In the genomic region with DNA sequence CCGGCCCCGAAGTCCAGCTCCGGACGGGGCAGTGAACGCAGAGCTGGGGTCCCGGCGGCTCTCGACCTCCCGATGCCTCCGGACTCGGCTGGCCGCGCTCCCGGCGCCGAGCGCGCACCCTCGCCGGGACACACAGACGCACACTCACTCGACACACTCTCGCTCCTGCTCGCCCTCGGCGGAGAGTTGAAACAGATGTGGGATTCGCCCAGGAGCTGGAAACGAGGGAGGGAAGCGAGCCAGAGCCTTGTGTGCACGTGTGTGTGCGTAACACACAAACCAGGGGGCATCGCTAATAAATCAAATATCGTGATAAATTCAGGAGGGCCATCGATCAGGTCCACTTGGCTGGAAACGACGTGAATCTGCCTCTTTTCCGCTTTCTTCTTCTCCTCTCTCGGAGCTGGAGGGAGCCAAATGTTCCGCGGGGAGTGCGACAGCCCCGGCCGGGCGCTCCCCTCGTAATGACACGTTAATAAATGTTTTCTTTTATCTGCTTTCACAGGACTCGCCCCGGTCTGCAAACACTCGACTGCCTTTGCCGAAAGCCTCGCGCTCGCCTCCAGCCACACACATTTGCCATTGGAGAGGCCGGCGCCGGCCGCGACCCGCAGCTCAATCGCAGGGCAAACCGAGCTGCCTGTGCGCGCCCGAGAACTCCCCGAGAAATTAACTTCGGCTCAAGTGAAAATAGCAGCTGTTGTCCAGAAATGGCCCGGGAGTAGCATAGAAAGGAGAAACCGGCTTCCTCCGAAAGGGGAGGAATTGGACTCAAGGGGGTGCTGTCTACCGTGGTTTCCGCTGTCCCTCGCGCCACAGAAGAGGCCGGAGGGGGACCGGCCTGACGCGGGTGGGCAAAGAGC, we compare ENCODE assay signal across 8 cellular contexts. TPM values are rescaled to one million over a fixed set of nuclear protein-coding genes. Genes with fewer than 3 reads are reported as not detected.
DNase-seq lines count a peak whose midpoint lies in the region; ATAC-seq, FAIRE-seq and TF ChIP-seq lines count a peak whose summit lies in the region.

No MANE protein-coding gene starts in this region.

- peak; percentile 62 to 90 (median 86) for ATAC-seq in pancreas
- no peak for ATAC-seq in HG02763 (IDR thresholded peaks at IDR 0.05; ENCODE audit: unreplicated experiment)

- H3K4me3 ChIP-seq in ACC112 (ENCODE audit: low read depth, low read length) (peak overlapping the region; percentile 70), right atrium auricular region (peak overlapping the region; percentile 44 to 60), pancreas (peak overlapping the region; percentile 10 to 52 (median 30))

- POLR2A ChIA-PET in GM10248 (lab: Yijun Ruan, JAX): no interaction called here

- CTCF ChIA-PET in GM10248 (lab: Yijun Ruan, JAX): interaction anchor here (0.6 to 2.4 kb wide), 20 partner anchors 9 to 860 kb away, joined by 3 to 58 read pairs (median 4); no protein-coding TSS in a partner anchor

- H3K79me2 ChIP-seq in ACC112 (ENCODE audit: control insufficient read depth, insufficient read depth, low read length, unreplicated experiment): no peaks in the 10 kb centered on the region

- intact Hi-C loops in pancreas (cut with DNase I): no loop called here

- H2AFZ ChIP-seq in ACC112 (ENCODE audit: low read length, unreplicated experiment): peak overlapping the region; percentile 49

- DNase-seq in GM10248 (ENCODE audit: extremely low spot score) (peak; percentile 71), NCI-H226 (peak; percentile 72), astrocyte of the hippocampus (ENCODE audit: low read depth, low spot score) (peak; percentile 94), right atrium auricular region (ENCODE audit: low spot score) (peak; percentile 79), pancreas (peak in 5 of 6 donors; percentile 32 to 73 (median 60)), RKO (ENCODE audit: low spot score) (no peak)

- no peak overlapping the region for H3K27ac ChIP-seq in ACC112 (ENCODE audit: low read depth, low read length)
- H3K27ac ChIP-seq in right atrium auricular region: peak overlapping the region; percentile 48 to 54
- H3K27ac ChIP-seq in pancreas: peak overlapping the region in 2 of 4 donors; percentile 47 to 54

- no peak for FAIRE-seq in pancreas (lab: Jason Lieb, UNC)

- H3K9me3 ChIP-seq in right atrium auricular region (no peaks in the 10 kb centered on the region), pancreas (no peaks in the 10 kb centered on the region)

- H3K36me3 ChIP-seq in ACC112 (ENCODE audit: insufficient read depth, low read length) (no peaks in the 10 kb centered on the region), right atrium auricular region (no peaks in the 10 kb centered on the region), pancreas (no peaks in the 10 kb centered on the region)

- H3K4me1 ChIP-seq in ACC112 (ENCODE audit: control insufficient read depth, insufficient read depth, low read length, unreplicated experiment): peaks cover 4% of the 10 kb centered on the region
- H3K4me1 ChIP-seq in right atrium auricular region: peaks cover 0 to 32% of the 10 kb centered on the region in 2 donors
- peaks cover 0 to 7% (median 4%) of the 10 kb centered on the region in 3 donors for H3K4me1 ChIP-seq in pancreas

- TF ChIP-seq CTCF in GM10248 (IDR thresholded peaks at IDR 0.05; ENCODE audit: control extremely low read depth, extremely low read depth, low read depth, missing control alignments) (peak; percentile 65), right atrium auricular region (IDR thresholded peaks at IDR 0.05) (peak; percentile 43 to 83), pancreas (IDR thresholded peaks at IDR 0.05) (peak in 3 of 4 donors; percentile 17 to 39 (median 25))

- WGBS in pancreas, 2 donors: 0 to 1% methylated on average over 70 to 77 of the region's 77 CpGs

- H3K27me3 ChIP-seq in ACC112 (ENCODE audit: insufficient read depth, low read length) (peaks cover 72% of the 10 kb centered on the region), right atrium auricular region (peaks cover 0 to 4% of the 10 kb centered on the region in 2 donors), pancreas (peaks cover 0 to 4% (median 0%) of the 10 kb centered on the region in 4 donors)

RNA-seq across cellular contexts. Expression of a gene that starts 0.8 kb away (rescaled TPM):
- total RNA-seq in right atrium auricular region: 10 to 100 TPM; 33.7 to 57.8 TPM
- total RNA-seq in pancreas: 10 to 100 TPM in 3 of 6 donors, 1 to 10 TPM in 3; 4.5 to 41.7 (median 8.5) TPM
- 10 to 100 TPM in 1 of 2 donors, 1 to 10 TPM in 1; 7.7 to 14.2 TPM for polyA plus RNA-seq in pancreas
